ENCODE assay signal across 26 cellular contexts in the genomic region with DNA sequence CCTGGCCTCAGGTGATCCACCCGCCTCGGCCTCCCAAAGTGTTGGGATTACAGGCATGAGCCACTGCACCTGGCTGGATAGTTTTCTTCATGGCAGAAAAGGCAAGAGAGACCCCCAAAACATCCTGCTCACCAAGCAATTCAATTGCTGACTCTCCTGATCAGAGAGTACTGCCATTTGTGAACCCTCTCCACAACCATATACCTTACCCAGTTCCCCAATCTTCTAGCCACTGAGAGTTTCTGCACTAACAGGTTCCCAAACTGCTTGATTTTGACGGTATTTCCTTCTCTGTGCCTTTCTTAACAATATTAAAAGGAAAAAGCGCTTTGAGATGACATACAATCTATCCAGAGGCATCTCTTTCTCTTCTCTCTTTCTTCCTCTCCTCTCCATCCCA. TPM values are rescaled to one million over a fixed set of nuclear protein-coding genes. Genes with fewer than 3 reads are reported as not detected.
"Had no signal": no experiment of that assay in that cellular context is flagged by ENCODE, and none has a peak within 500 bp of the region (broad histone marks: within the 10 kb centered on the region; RNA-seq: fewer than 3 reads in every experiment).

No MANE protein-coding gene starts in this region.

- H3K27ac Mint-ChIP-seq: mesothelial cell of epicardium, natural killer cell, nephron progenitor cell, neural progenitor cell, progenitor cell of endocrine pancreas, type B pancreatic cell had no signal

- H3K36me3 ChIP-seq: left ventricle myocardium inferior, neural progenitor cell, neutrophil, ovary, right atrium auricular region, right lobe of liver, tibial nerve, uterus had no signal

- H3K27me3 Mint-ChIP-seq: naive B cell; progenitor cell of endocrine pancreas; stimulated activated naive CD8-positive, alpha-beta T cell treated with anti-CD3 and anti-CD28 coated beads, Interleukin-15, amount 100 ng/mL, for 72 hours; type B pancreatic cell had no signal

- H2AFZ ChIP-seq: neural progenitor cell had no signal

- H3K9me3 Mint-ChIP-seq: mesothelial cell of epicardium; naive B cell; natural killer cell; nephron progenitor cell; neural progenitor cell; stimulated activated naive CD8-positive, alpha-beta T cell treated with anti-CD3 and anti-CD28 coated beads, Interleukin-15, amount 100 ng/mL, for 72 hours; type B pancreatic cell had no signal

- ATAC-seq: natural killer cell; stimulated activated naive CD8-positive, alpha-beta T cell treated with anti-CD3 and anti-CD28 coated beads, Interleukin-15, amount 100 ng/mL, for 72 hours had no signal

- H3K36me3 Mint-ChIP-seq: mesothelial cell of epicardium, natural killer cell, neural progenitor cell, type B pancreatic cell had no signal

- H3K4me3 ChIP-seq: left ventricle myocardium inferior, lung, neural progenitor cell, ovary, right atrium auricular region, right lobe of liver, smooth muscle cell, tibial nerve, uterus had no signal

- DNase-seq: islet precursor cell; left ventricle myocardium inferior; mesendoderm; naive B cell; natural killer cell; nephron progenitor cell; ovary; right lobe of liver; stimulated activated CD4-positive, alpha-beta T cell treated with anti-CD3 and anti-CD28 coated beads, Interleukin-1b, Interleukin-23, amount 100 ng/mL, for 48 hours; stimulated activated CD4-positive, alpha-beta T cell treated with anti-CD3 and anti-CD28 coated beads, Interleukin-2, amount 100 ng/mL, for 48 hours; stimulated activated CD4-positive, alpha-beta T cell treated with anti-CD3 and anti-CD28 coated beads, Interleukin-4, amount 100 ng/mL, for 4 hours; stimulated activated CD8-positive, alpha-beta memory T cell treated with anti-CD3 and anti-CD28 coated beads, Interleukin-4, amount 100 ng/mL, for 48 hours; stimulated activated naive CD4-positive, alpha-beta T cell treated with Interleukin-2 at 50 U/mL for 16 hours; stimulated activated naive CD8-positive, alpha-beta T cell treated with anti-CD3 and anti-CD28 coated beads, Interleukin-15, amount 100 ng/mL, for 72 hours; substantia nigra; uterus had no signal

- H3K4me2 ChIP-seq: neural progenitor cell, smooth muscle cell had no signal

- H3K27me3 ChIP-seq: neural progenitor cell, neutrophil, ovary, right atrium auricular region, right lobe of liver, tibial nerve, uterus had no signal

- H3K27ac ChIP-seq: left ventricle myocardium inferior, neural progenitor cell, neutrophil, ovary, right atrium auricular region, right lobe of liver, tibial nerve, uterus had no signal

- H3K4me1 Mint-ChIP-seq: mesothelial cell of epicardium; natural killer cell; nephron progenitor cell; stimulated activated naive CD8-positive, alpha-beta T cell treated with anti-CD3 and anti-CD28 coated beads, Interleukin-15, amount 100 ng/mL, for 72 hours had no signal

- H3K4me3 Mint-ChIP-seq: mesothelial cell of epicardium; naive B cell; natural killer cell; nephron progenitor cell; neural progenitor cell; stimulated activated naive CD8-positive, alpha-beta T cell treated with anti-CD3 and anti-CD28 coated beads, Interleukin-15, amount 100 ng/mL, for 72 hours; type B pancreatic cell had no signal

- H3K4me1 ChIP-seq: neural progenitor cell, uterus had no signal

RNA-seq across cellular contexts. Expression of a gene that starts 53.4 kb away (rescaled TPM):
- total RNA-seq: left ventricle myocardium inferior, mononuclear cell, right atrium auricular region, smooth muscle cell had no signal
